Comparison of ENCODE assay signal across 8 cellular contexts in genomic region chr2:213021971-213022899, GRCh38.
A peak's percentile ranks its signal among the peaks of the same experiment; 100 is the strongest.
DNase-seq lines count a peak whose midpoint lies in the region; ATAC-seq lines count a peak whose summit lies in the region.

No MANE protein-coding gene starts in this region.

- H3K4me1 Mint-ChIP-seq in effector memory CD8-positive, alpha-beta T cell (ENCODE audit: low read depth in 2 of 2): peaks cover 7 to 15% of the 10 kb centered on the region in 2 donors

- H3K27ac Mint-ChIP-seq in effector memory CD8-positive, alpha-beta T cell: peak overlapping the region; percentile 27 to 56

- H3K4me3 Mint-ChIP-seq in effector memory CD8-positive, alpha-beta T cell: no peak overlapping the region

- no peak for DNase-seq in effector memory CD8-positive, alpha-beta T cell
- DNase-seq in NOMO-1 treated with DMSO at 0.1 percent for 48 hours (lab: John Stamatoyannopoulos, UW; ENCODE audit: unreplicated experiment) (no peak), DMS153 (lab: John Stamatoyannopoulos, UW) (no peak), NCI-H510A (lab: John Stamatoyannopoulos, UW) (no peak), COLO829 (ENCODE audit: low spot score) (no peak)

- no peaks in the 10 kb centered on the region for H3K27me3 Mint-ChIP-seq in effector memory CD8-positive, alpha-beta T cell

- H3K36me3 Mint-ChIP-seq in effector memory CD8-positive, alpha-beta T cell (ENCODE audit: insufficient read depth): peaks cover 13% of the 10 kb centered on the region

- H3K9me3 Mint-ChIP-seq in effector memory CD8-positive, alpha-beta T cell: no peaks in the 10 kb centered on the region

- peak overlapping the region; percentile 100 for H3K4me3 ChIP-seq in GM08714 (ENCODE audit: low read length)

- peak; percentile 92 for ATAC-seq in GM19455 (IDR thresholded peaks at IDR 0.05; ENCODE audit: unreplicated experiment)
- peak; percentile 84 for ATAC-seq in HG03378 (IDR thresholded peaks at IDR 0.05; ENCODE audit: unreplicated experiment)
- peak; percentile 68 for ATAC-seq in effector memory CD8-positive, alpha-beta T cell (replicated peaks)
